In the genomic region with DNA sequence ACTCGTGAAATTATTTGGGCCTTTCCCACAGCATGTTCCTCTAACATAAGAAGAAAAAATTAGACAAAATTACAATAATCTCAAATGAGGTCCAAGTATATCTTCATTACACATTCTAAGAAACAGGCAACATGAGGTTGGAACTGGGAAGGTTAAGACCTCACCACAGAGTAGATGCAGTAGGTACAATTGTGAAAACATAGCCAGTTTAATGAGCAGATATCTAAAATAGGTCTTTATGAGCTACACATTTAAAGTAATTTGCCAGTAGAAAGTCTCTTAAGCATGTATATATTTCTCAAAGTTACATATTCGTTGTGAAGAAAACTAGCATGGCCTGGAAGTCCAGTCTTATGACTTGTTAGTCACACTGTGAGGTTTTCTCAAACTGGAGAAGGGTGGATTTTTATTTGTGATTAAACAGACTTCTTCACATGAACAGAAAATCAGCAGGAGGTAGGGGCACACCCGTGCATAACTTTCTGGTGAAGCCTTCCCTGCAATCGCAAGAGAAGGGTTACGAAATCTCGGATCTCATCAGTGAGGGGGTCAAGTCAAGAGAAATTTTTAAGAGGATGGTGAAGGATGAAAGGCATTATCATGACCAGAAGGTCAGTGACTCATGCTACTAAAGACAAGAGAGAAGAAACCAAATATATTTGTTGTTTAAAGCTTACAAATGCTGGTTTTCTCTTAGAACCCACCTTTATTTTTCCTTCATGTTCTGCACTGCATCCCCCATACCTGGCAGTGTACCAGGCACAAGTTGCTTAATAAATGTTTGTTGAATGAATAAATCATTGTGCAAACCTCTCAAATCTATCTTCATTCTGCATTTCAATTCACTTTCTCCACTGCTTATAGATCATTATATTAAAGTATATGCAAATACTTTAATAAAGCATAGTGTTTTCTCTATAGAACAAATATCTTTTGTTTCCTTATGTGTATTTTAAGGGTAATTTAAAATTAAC, we compare ENCODE assay signal across 15 cellular contexts. TPM values are rescaled to one million over a fixed set of nuclear protein-coding genes. Genes with fewer than 3 reads are reported as not detected.
DNase-seq lines count a peak whose midpoint lies in the region; ATAC-seq, FAIRE-seq and TF ChIP-seq lines count a peak whose summit lies in the region.
"Had no signal": no experiment of that assay in that cellular context is flagged by ENCODE, and none has a peak within 500 bp of the region (broad histone marks: within the 10 kb centered on the region; RNA-seq: fewer than 3 reads in every experiment).

No MANE protein-coding gene starts in this region.

- no peak overlapping the region for H2AFZ ChIP-seq in hepatocyte

- H3K9ac ChIP-seq in adipocyte (ENCODE audit: low read length) = peak overlapping the region; percentile 51

- FAIRE-seq in HTR-8/SVneo (lab: Jason Lieb, UNC) = no peak
- FAIRE-seq: HepG2 had no signal

- 65% methylated on average over 6 of the region's 6 CpGs for WGBS in hepatocyte (ENCODE audit: low lambda C conversion rate, missing lambda C conversion rate)

- H3K79me2 ChIP-seq in hepatocyte = no peaks in the 10 kb centered on the region

- H3K36me3 ChIP-seq in adipocyte (ENCODE audit: control insufficient read depth, insufficient read depth, low read length, severe bottlenecking) = no peaks in the 10 kb centered on the region
- no peaks in the 10 kb centered on the region for H3K36me3 ChIP-seq in hepatocyte (replicated peaks; ENCODE audit: insufficient read depth, low read depth)
- H3K36me3 ChIP-seq: sigmoid colon had no signal

- no peaks in the 10 kb centered on the region for H3K9me2 ChIP-seq in hepatocyte (replicated peaks; ENCODE audit: insufficient read depth)

- no peaks in the 10 kb centered on the region for H4K20me1 ChIP-seq in hepatocyte (ENCODE audit: insufficient read depth, poor library complexity, severe bottlenecking)

- H3K4me2 ChIP-seq in hepatocyte = no peak overlapping the region

- H3K27ac ChIP-seq in hepatocyte = peak overlapping the region; percentile 48
- H3K27ac ChIP-seq: sigmoid colon had no signal

- in situ Hi-C loops in ACHN (cut with HindIII; ENCODE audit: low pct_ligation_motif_present, low pct_unique_long_range_greater_than_20kb, low sequenced_read_pairs) = no loop called here

- no peak for ATAC-seq in activated CD4-positive, CD25-positive, alpha-beta regulatory T cell treated with anti-CD3 and anti-CD28 coated beads, Interleukin-2, amount 50 U/mL, for 24 hours
- no peak for ATAC-seq in GM18867 (IDR thresholded peaks at IDR 0.05; ENCODE audit: unreplicated experiment)
- ATAC-seq: HepG2 had no signal

- H3K4me3 ChIP-seq in adipocyte (ENCODE audit: low read length) = no peak overlapping the region
- no peak overlapping the region for H3K4me3 ChIP-seq in hepatocyte
- H3K4me3 ChIP-seq: sigmoid colon had no signal

- DNase-seq in ACHN = peak; percentile 34
- DNase-seq in HTR-8/SVneo (ENCODE audit: insufficient read length, low spot score) = peak; percentile 10
- DNase-seq in adipocyte (ENCODE audit: low read depth) = peak; percentile 78
- DNase-seq in hepatocyte (ENCODE audit: low spot score) = peak; percentile 11
- DNase-seq in activated effector memory CD4-positive, alpha-beta T cell treated with anti-CD3 and anti-CD28 coated beads, Interleukin-2, amount 50 U/mL, for 16 hours = no peak
- no peak for DNase-seq in SK-N-DZ (ENCODE audit: low spot score)
- DNase-seq: C1 segment of cervical spinal cord; cerebellar nuclear complex; head of caudate nucleus; NCI-H446 treated with DMSO at 0.1 percent for 48 hours; sigmoid colon; stimulated activated CD8-positive, alpha-beta memory T cell treated with anti-CD3 and anti-CD28 coated beads, Interleukin-4, amount 100 ng/mL, for 48 hours had no signal

- H3K9me3 ChIP-seq in adipocyte (ENCODE audit: control insufficient read depth, low read length) = no peaks in the 10 kb centered on the region
- no peaks in the 10 kb centered on the region for H3K9me3 ChIP-seq in hepatocyte (ENCODE audit: low read depth)
- H3K9me3 ChIP-seq: sigmoid colon had no signal

- H3K27me3 ChIP-seq in adipocyte (replicated peaks; ENCODE audit: control insufficient read depth, insufficient read depth, low read length) (no peaks in the 10 kb centered on the region), hepatocyte (no peaks in the 10 kb centered on the region)
- H3K27me3 ChIP-seq: sigmoid colon had no signal

- TF ChIP-seq CTCF in hepatocyte (IDR thresholded peaks at IDR 0.05; ENCODE audit: poor library complexity) = no peak

- peaks cover 15% of the 10 kb centered on the region for H3K4me1 ChIP-seq in adipocyte (ENCODE audit: control insufficient read depth, insufficient read depth, low read length)
- no peaks in the 10 kb centered on the region for H3K4me1 ChIP-seq in hepatocyte (ENCODE audit: insufficient read depth)

RNA-seq across cellular contexts. Expression of gene RAB27B, which starts 5.1 kb away (rescaled TPM):
- 11.9 and 13.1 TPM in 2 replicates for total RNA-seq in hepatocyte
- 4.5 and 5.2 TPM in 2 replicates for polyA plus RNA-seq in hepatocyte
- polyA plus RNA-seq in SK-N-DZ (2014; cell fraction: cytosol; rRNA removed) = 6.6 and 6.9 TPM in 2 replicates
- 5.8 and 6.0 TPM in 2 replicates for polyA plus RNA-seq in SK-N-DZ (2014; cell fraction: nucleus; rRNA removed)
- total RNA-seq: HepG2 had no signal
- polyA plus RNA-seq: HepG2 had no signal

Comparison
In these comparisons a context has a peak if more than half of its experiments do, and no peak if none do; other contexts are left out.
1. DNase-seq: peak in ACHN (single experiment), HTR-8/SVneo (single experiment), adipocyte (single experiment) and hepatocyte (single experiment); none in activated effector memory CD4-positive, alpha-beta T cell treated with anti-CD3 and anti-CD28 coated beads, Interleukin-2, amount 50 U/mL, for 16 hours (single experiment) and SK-N-DZ (single experiment).